Comparison of ENCODE assay signal across 8 cellular contexts in the genomic region with DNA sequence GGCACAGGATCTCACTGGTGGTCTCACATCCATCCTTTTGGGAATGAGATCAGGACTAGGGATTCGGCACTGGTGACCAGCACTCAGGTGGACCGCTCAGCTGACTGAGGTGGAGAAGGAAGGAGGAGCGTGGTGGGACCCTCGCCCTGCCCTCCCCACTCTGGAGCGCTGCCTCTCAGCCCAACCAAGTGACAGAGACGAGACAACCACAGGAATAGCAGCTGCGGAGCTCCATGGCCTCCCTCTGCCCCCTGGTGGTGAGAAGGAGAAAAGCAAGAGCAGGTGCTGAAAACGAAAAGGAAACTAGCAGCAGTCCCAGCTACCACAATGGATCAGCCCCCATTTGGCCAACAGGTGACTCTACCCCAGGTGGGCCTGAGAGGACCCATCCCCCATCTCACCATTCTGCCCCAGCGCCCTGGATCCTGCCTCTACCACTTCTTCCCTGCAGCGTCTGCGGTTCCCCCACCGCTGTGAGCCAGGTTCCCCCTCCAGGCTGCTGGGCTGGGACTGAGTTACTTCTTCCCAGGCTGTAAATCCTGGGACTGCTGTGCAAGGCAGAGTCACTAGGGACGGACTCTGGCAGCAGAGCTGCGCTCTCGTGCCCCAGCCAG. TPM values are rescaled to one million over a fixed set of nuclear protein-coding genes. Genes with fewer than 3 reads are reported as not detected.
DNase-seq lines count a peak whose midpoint lies in the region; ATAC-seq and TF ChIP-seq lines count a peak whose summit lies in the region.
"Not testable (repeated sequence)": the region's sequence is repeated elsewhere in the genome, so short reads cannot be mapped to it uniquely, and the experiment has no call there.

A gene with protein sequence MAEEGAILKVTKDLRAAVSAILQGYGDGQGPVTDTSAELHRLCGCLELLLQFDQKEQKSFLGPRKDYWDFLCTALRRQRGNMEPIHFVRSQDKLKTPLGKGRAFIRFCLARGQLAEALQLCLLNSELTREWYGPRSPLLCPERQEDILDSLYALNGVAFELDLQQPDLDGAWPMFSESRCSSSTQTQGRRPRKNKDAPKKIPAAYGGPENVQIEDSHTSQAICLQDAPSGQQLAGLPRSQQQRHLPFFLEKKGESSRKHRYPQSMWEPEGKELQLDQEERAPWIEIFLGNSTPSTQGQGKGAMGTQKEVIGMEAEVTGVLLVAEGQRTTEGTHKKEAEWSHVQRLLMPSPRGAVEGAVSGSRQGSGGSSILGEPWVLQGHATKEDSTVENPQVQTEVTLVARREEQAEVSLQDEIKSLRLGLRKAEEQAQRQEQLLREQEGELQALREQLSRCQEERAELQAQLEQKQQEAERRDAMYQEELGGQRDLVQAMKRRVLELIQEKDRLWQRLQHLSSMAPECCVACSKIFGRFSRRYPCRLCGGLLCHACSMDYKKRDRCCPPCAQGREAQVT (plus strand): TSS at position 533 of the 614 bp plus-strand sequence. CDS start 1,353 bp downstream, outside the sequence.

- peak; percentile 92 for ATAC-seq in HG03354 (IDR thresholded peaks at IDR 0.05; ENCODE audit: poor library complexity, severe bottlenecking, unreplicated experiment)
- peak; percentile 74 to 78 for ATAC-seq in activated CD4-positive, CD25-positive, alpha-beta regulatory T cell treated with anti-CD3 and anti-CD28 coated beads, Interleukin-2, amount 50 U/mL, for 24 hours

- not testable (repeated sequence) for H3K36me3 ChIP-seq in kidney epithelial cell (ENCODE audit: control insufficient read depth, insufficient read depth, low read length)

- TF ChIP-seq CTCF in AG10803 (conservative IDR thresholded peaks at IDR 0.05; ENCODE audit: low read length) = peak; percentile 69
- TF ChIP-seq CTCF in kidney epithelial cell (IDR thresholded peaks at IDR 0.05; ENCODE audit: insufficient read depth, low read length, poor library complexity, severe bottlenecking) = peak; percentile 77

- H3K4me3 ChIP-seq in AG10803 (ENCODE audit: low read length) = peak within 1 kb of the TSS; percentile 39
- H3K4me3 ChIP-seq in kidney epithelial cell (ENCODE audit: low read depth, low read length) = peak within 1 kb of the TSS; percentile 37

- DNase-seq in AG10803 (ENCODE audit: low read depth) (peak; percentile 61), GM19238 (ENCODE audit: insufficient read length, low spot score) (peak; percentile 56), NCI-H345 treated with DMSO at 0.1 percent for 48 hours (lab: John Stamatoyannopoulos, UW; ENCODE audit: unreplicated experiment) (peak; percentile 74), cerebellar cortex (ENCODE audit: low spot score) (peak; percentile 56), kidney epithelial cell (ENCODE audit: low read depth) (peak; percentile 42)
- DNase-seq in stimulated activated CD4-positive, alpha-beta T cell treated with anti-CD3 and anti-CD28 coated beads, Interleukin-15, amount 100 ng/mL, for 24 hours = peak; percentile 64

- peaks cover 34% of the 10 kb centered on the region for H3K27me3 ChIP-seq in kidney epithelial cell (ENCODE audit: control insufficient read depth, insufficient read depth, low read length)

RNA-seq across cellular contexts. Expression of the gene that starts here (rescaled TPM):
- not detected in 2 replicates for total RNA-seq in kidney epithelial cell

Comparison
In these comparisons a context has a peak if more than half of its experiments do, and no peak if none do; other contexts are left out.
1. Peak in every context shown above with its lines: DNase-seq, ATAC-seq and H3K4me3 ChIP-seq.
2. Peak in DNase-seq and H3K4me3 ChIP-seq in kidney epithelial cell; RNA of the gene not detected or under 1 TPM.